21 cellular contexts compared by ENCODE assay signal in the genomic region with DNA sequence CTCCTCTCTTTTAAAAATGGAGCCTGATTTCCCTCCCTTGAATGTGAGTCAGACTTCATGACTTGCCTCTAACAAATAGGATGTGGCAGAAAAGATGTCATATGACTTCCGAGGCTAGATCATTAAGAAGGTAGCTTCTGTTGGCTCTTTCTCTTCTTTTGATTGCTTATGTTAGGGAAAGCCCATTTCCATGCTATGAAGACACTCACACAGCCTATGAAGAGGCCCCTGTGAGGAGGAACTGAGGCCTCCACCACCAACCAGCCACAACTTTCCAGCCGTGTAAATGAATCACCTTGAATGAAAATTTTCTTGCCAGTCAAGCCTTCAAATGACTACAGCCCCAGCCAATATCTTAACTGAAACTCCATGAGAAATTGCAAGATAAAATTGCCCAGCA.
"Had no signal": no experiment of that assay in that cellular context is flagged by ENCODE, and none has a peak within 500 bp of the region (broad histone marks: within the 10 kb centered on the region; RNA-seq: fewer than 3 reads in every experiment).

No MANE protein-coding gene starts in this region.

- H3K27ac Mint-ChIP-seq: immature natural killer cell; naive thymus-derived CD4-positive, alpha-beta T cell had no signal

- H3K4me1 ChIP-seq: gastroesophageal sphincter, right atrium auricular region, sigmoid colon, testis, tibial nerve had no signal

- H3K36me3 ChIP-seq: gastroesophageal sphincter, right atrium auricular region, sigmoid colon, tibial nerve had no signal

- H3K4me1 Mint-ChIP-seq: immature natural killer cell had no signal

- H3K27ac ChIP-seq: gastroesophageal sphincter, right atrium auricular region, sigmoid colon, skin epidermis, testis, tibial nerve had no signal

- H3K4me3 ChIP-seq: gastroesophageal sphincter, lung, right atrium auricular region, sigmoid colon, skin epidermis, testis, tibial nerve had no signal

- H3K9me3 ChIP-seq: gastroesophageal sphincter, right atrium auricular region, testis, tibial nerve had no signal

- ATAC-seq: esophagus mucosa; gastroesophageal sphincter; left colon; left ventricle myocardium superior; naive thymus-derived CD4-positive, alpha-beta T cell had no signal

- FAIRE-seq: endometrium, kidney had no signal

- DNase-seq: effector memory CD4-positive, alpha-beta T cell; glutamatergic neuron; immature natural killer cell; kidney; left colon; left ventricle myocardium superior; mesendoderm; naive thymus-derived CD4-positive, alpha-beta T cell; posterior cingulate gyrus; sigmoid colon; stimulated activated CD4-positive, alpha-beta T cell treated with anti-CD3 and anti-CD28 coated beads, Interleukin-2, amount 100 ng/mL, for 24 hours; stimulated activated CD4-positive, alpha-beta T cell treated with anti-CD3 and anti-CD28 coated beads, Interleukin-4, amount 100 ng/mL, for 4 hours; stimulated activated naive CD4-positive, alpha-beta T cell treated with Interleukin-2 at 50 U/mL for 16 hours; testis had no signal

- H3K4me3 Mint-ChIP-seq: immature natural killer cell; naive thymus-derived CD4-positive, alpha-beta T cell had no signal

- H3K27me3 ChIP-seq: gastroesophageal sphincter, right atrium auricular region, sigmoid colon, testis, tibial nerve had no signal
